8 cellular contexts compared by ENCODE assay signal in the genomic region with DNA sequence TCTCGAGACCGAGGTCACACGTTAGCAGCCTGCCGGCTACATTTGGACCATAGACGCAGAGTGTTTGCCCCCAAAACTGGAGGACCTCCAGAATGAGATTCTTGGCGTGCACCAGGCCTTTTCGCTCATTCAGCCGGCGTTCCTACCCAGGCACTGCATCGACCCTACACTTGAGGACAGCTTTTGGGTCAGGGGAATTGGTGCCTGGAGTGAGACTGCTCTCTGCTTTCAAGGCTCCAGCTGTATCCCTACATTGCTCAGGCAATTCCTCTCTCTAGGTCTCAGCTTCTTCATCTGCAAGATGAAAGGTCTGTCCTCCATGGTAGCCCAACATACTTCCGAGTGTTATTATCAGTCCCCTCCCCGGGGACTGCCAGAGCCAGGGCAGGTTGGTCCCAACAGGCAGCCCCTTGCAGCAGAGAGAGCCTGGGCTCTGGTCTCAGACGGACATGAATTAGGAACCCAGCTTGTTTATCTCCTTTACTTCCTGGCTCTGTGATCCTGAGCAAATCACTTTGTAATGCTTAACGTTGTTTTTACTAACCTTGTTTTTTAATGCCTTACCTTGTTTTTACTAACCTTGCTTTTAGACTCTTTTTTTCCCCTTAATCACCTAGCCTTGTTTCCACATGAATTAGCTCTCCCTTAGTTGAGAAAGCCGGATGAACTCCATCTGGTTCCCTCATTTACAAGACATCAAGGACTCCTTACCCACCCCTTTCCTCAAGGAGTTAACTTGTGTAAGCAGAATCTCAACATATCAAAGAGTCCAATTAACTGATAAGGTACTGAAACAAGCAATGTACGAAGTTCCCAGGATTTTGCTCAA. TPM values are rescaled to one million over a fixed set of nuclear protein-coding genes. Genes with fewer than 3 reads are reported as not detected.
DNase-seq lines count a peak whose midpoint lies in the region; ATAC-seq and TF ChIP-seq lines count a peak whose summit lies in the region.

No MANE protein-coding gene starts in this region.

- CTCF ChIA-PET in activated CD4-positive, alpha-beta memory T cell treated with anti-CD3 and anti-CD28 coated beads for 36 hours (lab: Charles Lee): interaction anchor here (0.6 to 2.9 kb wide), 7 partner anchors 13 to 141 kb away, joined by 3 to 11 read pairs (median 4); a partner anchor contains a TSS

- POLR2A ChIA-PET in activated CD4-positive, alpha-beta memory T cell treated with anti-CD3 and anti-CD28 coated beads for 36 hours (lab: Charles Lee): interaction anchor here (0.7 to 1.7 kb wide), 3 partner anchors 12 to 179 kb away, joined by 3 to 14 read pairs (median 3); a partner anchor contains a TSS

- H3K4me1 ChIP-seq in right atrium auricular region: peaks cover 0 to 20% of the 10 kb centered on the region in 2 donors
- H3K4me1 ChIP-seq in sigmoid colon: peaks cover 0 to 26% (median 23%) of the 10 kb centered on the region in 4 donors

- H3K27ac Mint-ChIP-seq in activated CD4-positive, alpha-beta memory T cell treated with anti-CD3 and anti-CD28 coated beads for 36 hours: peak overlapping the region; percentile 86

- peak; percentile 6 to 16 for ATAC-seq in activated T-cell treated with anti-CD3 and anti-CD28 coated beads, Interleukin-2, amount 50 U/mL, for 4 hours
- peak; percentile 36 for ATAC-seq in HG03159 (IDR thresholded peaks at IDR 0.05; ENCODE audit: unreplicated experiment)
- no peak for ATAC-seq in GM18861 (IDR thresholded peaks at IDR 0.05; ENCODE audit: unreplicated experiment)

- no peaks in the 10 kb centered on the region for H3K9me3 Mint-ChIP-seq in activated T-cell treated with anti-CD3 and anti-CD28 coated beads, Interleukin-2, amount 50 U/mL, for 4 hours
- H3K9me3 Mint-ChIP-seq in activated CD4-positive, alpha-beta memory T cell treated with anti-CD3 and anti-CD28 coated beads for 36 hours: no peaks in the 10 kb centered on the region

- TF ChIP-seq POLR2A in sigmoid colon (IDR thresholded peaks at IDR 0.05): no peak

- intact Hi-C loops in activated CD4-positive, alpha-beta memory T cell treated with anti-CD3 and anti-CD28 coated beads for 36 hours (cut with micrococcal nuclease): loop anchor here (1.0 kb wide), 2 partner anchors 13 to 98 kb away; a partner anchor contains a TSS
- intact Hi-C loops in sigmoid colon (cut with DNase I): no loop called here

- H3K27me3 Mint-ChIP-seq in activated T-cell treated with anti-CD3 and anti-CD28 coated beads, Interleukin-2, amount 50 U/mL, for 4 hours (ENCODE audit: low read depth): no peaks in the 10 kb centered on the region
- no peaks in the 10 kb centered on the region for H3K27me3 Mint-ChIP-seq in activated CD4-positive, alpha-beta memory T cell treated with anti-CD3 and anti-CD28 coated beads for 36 hours

- TF ChIP-seq EP300 in sigmoid colon (IDR thresholded peaks at IDR 0.05): no peak

- no peaks in the 10 kb centered on the region for H3K27me3 ChIP-seq in right atrium auricular region
- no peaks in the 10 kb centered on the region for H3K27me3 ChIP-seq in sigmoid colon

- H3K9me3 ChIP-seq in right atrium auricular region: no peaks in the 10 kb centered on the region
- H3K9me3 ChIP-seq in sigmoid colon: no peaks in the 10 kb centered on the region

- peak overlapping the region; percentile 59 to 91 for H3K4me3 ChIP-seq in right atrium auricular region
- peak overlapping the region; percentile 46 to 87 (median 77) for H3K4me3 ChIP-seq in sigmoid colon

- H3K27ac ChIP-seq in right atrium auricular region: peak overlapping the region; percentile 73 to 81
- peak overlapping the region; percentile 78 to 83 (median 80) for H3K27ac ChIP-seq in sigmoid colon

- peaks cover 21% of the 10 kb centered on the region for H3K36me3 Mint-ChIP-seq in activated T-cell treated with anti-CD3 and anti-CD28 coated beads, Interleukin-2, amount 50 U/mL, for 4 hours (ENCODE audit: insufficient read depth)
- peaks cover 23% of the 10 kb centered on the region for H3K36me3 Mint-ChIP-seq in activated CD4-positive, alpha-beta memory T cell treated with anti-CD3 and anti-CD28 coated beads for 36 hours

- TF ChIP-seq CTCF in right atrium auricular region (IDR thresholded peaks at IDR 0.05): no peak
- TF ChIP-seq CTCF in sigmoid colon (IDR thresholded peaks at IDR 0.05): no peak

- DNase-seq in activated T-cell treated with anti-CD3 and anti-CD28 coated beads, Interleukin-2, amount 50 U/mL, for 4 hours: no peak
- DNase-seq in activated T-cell treated with anti-CD3 and anti-CD28 coated beads for 4 hours (no peak), right atrium auricular region (ENCODE audit: low spot score) (no peak), sigmoid colon (no peak), HK-2 (ENCODE audit: unreplicated experiment) (no peak)
- DNase-seq in activated CD4-positive, alpha-beta memory T cell treated with anti-CD3 and anti-CD28 coated beads for 36 hours: no peak

- H3K4me3 Mint-ChIP-seq in activated T-cell treated with anti-CD3 and anti-CD28 coated beads, Interleukin-2, amount 50 U/mL, for 4 hours: peak overlapping the region; percentile 95
- H3K4me3 Mint-ChIP-seq in activated CD4-positive, alpha-beta memory T cell treated with anti-CD3 and anti-CD28 coated beads for 36 hours: peak overlapping the region; percentile 81

- whole genome bisulfite sequencing in sigmoid colon, 2 donors: 1 to 5% methylated on average over 16 of the region's 16 CpGs

- H3K36me3 ChIP-seq in right atrium auricular region (peaks cover 31% of the 10 kb centered on the region), sigmoid colon (peaks cover 14 to 33% (median 28%) of the 10 kb centered on the region in 4 donors)

- peaks cover 19% of the 10 kb centered on the region for H3K4me1 Mint-ChIP-seq in activated T-cell treated with anti-CD3 and anti-CD28 coated beads, Interleukin-2, amount 50 U/mL, for 4 hours (ENCODE audit: low read depth)
- H3K4me1 Mint-ChIP-seq in activated CD4-positive, alpha-beta memory T cell treated with anti-CD3 and anti-CD28 coated beads for 36 hours (ENCODE audit: low read depth): peaks cover 22% of the 10 kb centered on the region

RNA-seq across cellular contexts. Expression of a gene that starts 0.9 kb away (rescaled TPM):
- total RNA-seq in activated T-cell treated with anti-CD3 and anti-CD28 coated beads, Interleukin-2, amount 50 U/mL, for 4 hours: 10 to 100 TPM; 25.4 to 27.9 (median 25.4) TPM
- 10 to 100 TPM; 21.2 to 21.3 TPM for total RNA-seq in activated CD4-positive, alpha-beta memory T cell treated with anti-CD3 and anti-CD28 coated beads for 36 hours
- total RNA-seq in right atrium auricular region (1 to 10 TPM; 6.4 to 9.4 TPM), sigmoid colon (10 to 100 TPM; 12.8 to 42.9 (median 16.3) TPM)
- polyA plus RNA-seq in sigmoid colon: 10 to 100 TPM; 12.5 to 18.1 (median 13.8) TPM

RNA-seq across cellular contexts. Expression of a gene that starts 20.6 kb away (rescaled TPM):
- 10 to 100 TPM; 38.8 to 44.7 (median 40.0) TPM for total RNA-seq in activated T-cell treated with anti-CD3 and anti-CD28 coated beads, Interleukin-2, amount 50 U/mL, for 4 hours
- total RNA-seq in activated CD4-positive, alpha-beta memory T cell treated with anti-CD3 and anti-CD28 coated beads for 36 hours: 10 to 100 TPM; 20.9 to 21.1 TPM
- total RNA-seq in right atrium auricular region (10 to 100 TPM; 29.0 to 43.2 TPM), sigmoid colon (10 to 100 TPM; 33.5 to 45.3 (median 40.3) TPM)
- polyA plus RNA-seq in sigmoid colon: 100 to 1,000 TPM in 1 of 3 donors, 10 to 100 TPM in 2; 48.7 to 105 (median 83.5) TPM
